In the genomic region with DNA sequence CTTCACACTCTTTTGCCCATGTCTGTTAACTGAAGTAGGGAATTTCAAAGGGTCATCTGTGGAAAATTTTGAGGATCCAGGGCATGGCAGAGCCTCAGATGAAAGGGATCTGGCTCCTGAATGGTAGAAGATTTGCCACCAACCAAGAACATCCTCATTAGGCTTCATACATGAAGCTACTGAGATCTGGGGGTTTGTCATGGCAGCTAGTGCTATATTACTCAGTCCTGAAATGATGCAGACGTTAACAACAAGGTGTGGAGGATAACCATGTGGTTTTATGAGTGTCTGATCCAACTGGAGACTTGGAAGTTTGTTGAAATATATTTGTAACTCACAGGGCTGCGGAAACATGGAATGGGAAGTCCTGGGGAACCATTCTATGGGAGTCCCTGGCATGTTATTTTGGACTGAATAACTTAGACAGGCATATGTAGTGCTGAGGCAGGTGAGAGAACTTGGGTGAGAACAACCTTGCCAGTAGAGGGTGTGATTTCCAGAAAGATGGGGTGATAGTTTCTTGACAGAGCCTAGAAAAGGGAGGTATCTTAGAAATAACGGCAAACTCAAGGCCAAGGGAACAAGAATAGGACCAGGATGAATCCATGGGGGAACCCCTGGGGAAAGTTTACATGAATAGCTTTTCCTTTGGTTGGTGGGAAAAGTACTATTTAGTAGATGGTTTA, we compare ENCODE assay signal across 23 cellular contexts. TPM values are rescaled to one million over a fixed set of nuclear protein-coding genes. Genes with fewer than 3 reads are reported as not detected.
DNase-seq lines count a peak whose midpoint lies in the region; ATAC-seq and TF ChIP-seq lines count a peak whose summit lies in the region.
"Had no signal": no experiment of that assay in that cellular context is flagged by ENCODE, and none has a peak within 500 bp of the region (broad histone marks: within the 10 kb centered on the region; RNA-seq: fewer than 3 reads in every experiment).

No MANE protein-coding gene starts in this region.

- CTCF ChIA-PET in activated CD4-positive, alpha-beta T cell treated with anti-CD3 and anti-CD28 coated beads for 36 hours (lab: Charles Lee) = interaction anchor here (1.0 kb wide), 1 partner anchor 17 kb away, joined by 3 read pairs; no protein-coding TSS in a partner anchor
- CTCF ChIA-PET in naive thymus-derived CD4-positive, alpha-beta T cell (lab: Charles Lee) = no interaction called here

- H3K4me2 ChIP-seq in SU-DHL-6 (ENCODE audit: low read depth, low read length, poor library complexity, severe bottlenecking) = no peak overlapping the region
- no peak overlapping the region for H3K4me2 ChIP-seq in neural progenitor cell
- H3K4me2 ChIP-seq: KMS-11 had no signal

- no peak for DNase-seq in activated CD4-positive, alpha-beta T cell treated with anti-CD3 and anti-CD28 coated beads for 36 hours
- DNase-seq in activated CD4-positive, alpha-beta T cell treated with anti-CD3 and anti-CD28 coated beads, Interleukin-2, amount 10 ng/mL, durations not matched to agents 24 days and 14 days = no peak
- DNase-seq in esophagus muscularis mucosa (ENCODE audit: extremely low spot score) (peak; percentile 50), right lobe of liver (no peak), neural progenitor cell (ENCODE audit: low spot score) (no peak), breast epithelium (ENCODE audit: low spot score in 2 of 2) (no peak)
- no peak for DNase-seq in naive thymus-derived CD4-positive, alpha-beta T cell
- DNase-seq: BE2C; Calu3; CD4-positive, alpha-beta memory T cell; DMS53; MM.1S; NCI-H1105; NCI-H1694 treated with DMSO at 0.1 percent for 48 hours; NCI-H2107; NCI-H2227 treated with DMSO at 0.1 percent for 48 hours; NCI-H524; SHP77 treated with DMSO at 0.1 percent for 48 hours had no signal

- H3K4me3 ChIP-seq in SU-DHL-6 (ENCODE audit: insufficient read depth, low read length, poor library complexity, severe bottlenecking) (no peak overlapping the region), esophagus muscularis mucosa (no peak overlapping the region), right lobe of liver (no peak overlapping the region), neural progenitor cell (no peak overlapping the region), breast epithelium (no peak overlapping the region)
- no peak overlapping the region for H3K4me3 ChIP-seq in naive thymus-derived CD4-positive, alpha-beta T cell (ENCODE audit: low read length)

- H3K9me3 Mint-ChIP-seq in activated CD4-positive, alpha-beta T cell treated with anti-CD3 and anti-CD28 coated beads for 36 hours (ENCODE audit: low read depth) = no peaks in the 10 kb centered on the region
- H3K9me3 Mint-ChIP-seq in activated CD4-positive, alpha-beta T cell treated with anti-CD3 and anti-CD28 coated beads, Interleukin-2, amount 10 ng/mL, durations not matched to agents 24 days and 14 days = peaks cover 3% of the 10 kb centered on the region
- H3K9me3 Mint-ChIP-seq in neural progenitor cell = no peaks in the 10 kb centered on the region
- H3K9me3 Mint-ChIP-seq in naive thymus-derived CD4-positive, alpha-beta T cell = peaks cover 0 to 11% (median 0%) of the 10 kb centered on the region in 11 donors

- H3K9me2 ChIP-seq in SU-DHL-6 (replicated peaks; ENCODE audit: insufficient read depth, low read length) = no peaks in the 10 kb centered on the region

- H3K27ac Mint-ChIP-seq in activated CD4-positive, alpha-beta T cell treated with anti-CD3 and anti-CD28 coated beads for 36 hours = no peak overlapping the region
- H3K27ac Mint-ChIP-seq in activated CD4-positive, alpha-beta T cell treated with anti-CD3 and anti-CD28 coated beads, Interleukin-2, amount 10 ng/mL, durations not matched to agents 24 days and 14 days = no peak overlapping the region
- no peak overlapping the region for H3K27ac Mint-ChIP-seq in neural progenitor cell
- H3K27ac Mint-ChIP-seq in naive thymus-derived CD4-positive, alpha-beta T cell = no peak overlapping the region
- H3K27ac Mint-ChIP-seq: CD4-positive, alpha-beta memory T cell had no signal

- H3K9ac ChIP-seq in SU-DHL-6 (ENCODE audit: low read length) (no peak overlapping the region), neural progenitor cell (no peak overlapping the region)
- H3K9ac ChIP-seq: KMS-11 had no signal

- H3K27me3 ChIP-seq in SU-DHL-6 (ENCODE audit: low read length) (0 out of 2 replicates have a peak, but pooled peaks cover 4% of the 10 kb centered on the region), esophagus muscularis mucosa (no peaks in the 10 kb centered on the region), right lobe of liver (no peaks in the 10 kb centered on the region), neural progenitor cell (no peaks in the 10 kb centered on the region), breast epithelium (no peaks in the 10 kb centered on the region)
- H3K27me3 ChIP-seq in naive thymus-derived CD4-positive, alpha-beta T cell (ENCODE audit: control insufficient read depth in 2 of 2, insufficient read depth in 2 of 2, low read length in 2 of 2) = no peaks in the 10 kb centered on the region

- H3K4me1 Mint-ChIP-seq in activated CD4-positive, alpha-beta T cell treated with anti-CD3 and anti-CD28 coated beads for 36 hours = no peaks in the 10 kb centered on the region
- H3K4me1 Mint-ChIP-seq in activated CD4-positive, alpha-beta T cell treated with anti-CD3 and anti-CD28 coated beads, Interleukin-2, amount 10 ng/mL, durations not matched to agents 24 days and 14 days = no peaks in the 10 kb centered on the region
- no peaks in the 10 kb centered on the region for H3K4me1 Mint-ChIP-seq in neural progenitor cell
- H3K4me1 Mint-ChIP-seq in naive thymus-derived CD4-positive, alpha-beta T cell = no peaks in the 10 kb centered on the region
- H3K4me1 Mint-ChIP-seq: CD4-positive, alpha-beta memory T cell had no signal

- peak; percentile 53 for ATAC-seq in activated CD4-positive, alpha-beta T cell treated with anti-CD3 and anti-CD28 coated beads for 36 hours
- ATAC-seq in right lobe of liver = no peak
- no peak for ATAC-seq in naive thymus-derived CD4-positive, alpha-beta T cell
- ATAC-seq: HepG2, SK-N-SH treated with all-trans-retinoic acid at 6 μM for 48 hours had no signal

- H3K4me3 Mint-ChIP-seq in activated CD4-positive, alpha-beta T cell treated with anti-CD3 and anti-CD28 coated beads for 36 hours = no peak overlapping the region
- no peak overlapping the region for H3K4me3 Mint-ChIP-seq in activated CD4-positive, alpha-beta T cell treated with anti-CD3 and anti-CD28 coated beads, Interleukin-2, amount 10 ng/mL, durations not matched to agents 24 days and 14 days
- no peak overlapping the region for H3K4me3 Mint-ChIP-seq in neural progenitor cell
- no peak overlapping the region for H3K4me3 Mint-ChIP-seq in naive thymus-derived CD4-positive, alpha-beta T cell
- H3K4me3 Mint-ChIP-seq: CD4-positive, alpha-beta memory T cell had no signal

- no peaks in the 10 kb centered on the region for H3K36me3 Mint-ChIP-seq in activated CD4-positive, alpha-beta T cell treated with anti-CD3 and anti-CD28 coated beads for 36 hours (ENCODE audit: low read depth)
- H3K36me3 Mint-ChIP-seq in activated CD4-positive, alpha-beta T cell treated with anti-CD3 and anti-CD28 coated beads, Interleukin-2, amount 10 ng/mL, durations not matched to agents 24 days and 14 days (ENCODE audit: low read depth) = no peaks in the 10 kb centered on the region
- no peaks in the 10 kb centered on the region for H3K36me3 Mint-ChIP-seq in neural progenitor cell
- peaks cover 0 to 3% (median 0%) of the 10 kb centered on the region in 5 donors for H3K36me3 Mint-ChIP-seq in naive thymus-derived CD4-positive, alpha-beta T cell
- H3K36me3 Mint-ChIP-seq: CD4-positive, alpha-beta memory T cell had no signal

- TF ChIP-seq POLR2A in esophagus muscularis mucosa (IDR thresholded peaks at IDR 0.05; ENCODE audit: low read depth) (no peak), right lobe of liver (IDR thresholded peaks at IDR 0.05) (no peak), breast epithelium (IDR thresholded peaks at IDR 0.05) (no peak)

- H3K79me2 ChIP-seq in SU-DHL-6 (ENCODE audit: insufficient read depth, low read length) (no peaks in the 10 kb centered on the region), neural progenitor cell (ENCODE audit: low read depth) (no peaks in the 10 kb centered on the region)

- WGBS in esophagus muscularis mucosa = 82% methylated on average over 3 of the region's 3 CpGs
- 52% methylated on average over 3 of the region's 3 CpGs for WGBS in right lobe of liver (ENCODE audit: insufficient coverage, low coverage, low lambda C conversion rate, missing lambda C conversion rate)

- no peaks in the 10 kb centered on the region for H3K36me3 ChIP-seq in SU-DHL-6 (ENCODE audit: low read length)
- no peaks in the 10 kb centered on the region for H3K36me3 ChIP-seq in esophagus muscularis mucosa
- no peaks in the 10 kb centered on the region for H3K36me3 ChIP-seq in right lobe of liver
- H3K36me3 ChIP-seq in neural progenitor cell = no peaks in the 10 kb centered on the region
- H3K36me3 ChIP-seq in naive thymus-derived CD4-positive, alpha-beta T cell (ENCODE audit: control insufficient read depth in 2 of 3, insufficient read depth in 3 of 3, low read length in 3 of 3) = no peaks in the 10 kb centered on the region
- peaks cover 4% of the 10 kb centered on the region for H3K36me3 ChIP-seq in breast epithelium
- H3K36me3 ChIP-seq: BE2C had no signal

- no peak overlapping the region for H2AFZ ChIP-seq in SU-DHL-6 (ENCODE audit: low read depth, low read length, severe bottlenecking)
- H2AFZ ChIP-seq in neural progenitor cell (replicated peaks) = no peak overlapping the region

- no peaks in the 10 kb centered on the region for H3K9me3 ChIP-seq in SU-DHL-6 (ENCODE audit: insufficient read depth, low read length)
- no peaks in the 10 kb centered on the region for H3K9me3 ChIP-seq in esophagus muscularis mucosa
- H3K9me3 ChIP-seq in right lobe of liver = no peaks in the 10 kb centered on the region
- H3K9me3 ChIP-seq in neural progenitor cell (ENCODE audit: low read depth) = no peaks in the 10 kb centered on the region
- no peaks in the 10 kb centered on the region for H3K9me3 ChIP-seq in naive thymus-derived CD4-positive, alpha-beta T cell (ENCODE audit: control insufficient read depth in 2 of 3, low read length in 3 of 3)
- H3K9me3 ChIP-seq in breast epithelium = no peaks in the 10 kb centered on the region
- H3K9me3 ChIP-seq: BE2C had no signal

- peaks cover 8% of the 10 kb centered on the region for H3K27me3 Mint-ChIP-seq in activated CD4-positive, alpha-beta T cell treated with anti-CD3 and anti-CD28 coated beads for 36 hours
- peaks cover 21% of the 10 kb centered on the region for H3K27me3 Mint-ChIP-seq in activated CD4-positive, alpha-beta T cell treated with anti-CD3 and anti-CD28 coated beads, Interleukin-2, amount 10 ng/mL, durations not matched to agents 24 days and 14 days
- H3K27me3 Mint-ChIP-seq in neural progenitor cell (ENCODE audit: insufficient read depth, low read depth) = peaks cover 2% of the 10 kb centered on the region
- peaks cover 9 to 33% (median 12%) of the 10 kb centered on the region in 5 donors for H3K27me3 Mint-ChIP-seq in naive thymus-derived CD4-positive, alpha-beta T cell

- intact Hi-C loops in activated CD4-positive, alpha-beta T cell treated with anti-CD3 and anti-CD28 coated beads for 36 hours (cut with DNase I, micrococcal nuclease) = no loop called here
- intact Hi-C loops in activated CD4-positive, alpha-beta T cell treated with anti-CD3 and anti-CD28 coated beads, Interleukin-2, amount 10 ng/mL, durations not matched to agents 24 days and 14 days (cut with micrococcal nuclease) = no loop called here
- intact Hi-C loops in esophagus muscularis mucosa (cut with DNase I) = no loop called here
- intact Hi-C loops in right lobe of liver (cut with DNase I) = loop anchor here in 1 of 2 donors (10.0 kb wide), 1 partner anchor 86 kb away; no protein-coding TSS in a partner anchor
- intact Hi-C loops in naive thymus-derived CD4-positive, alpha-beta T cell (cut with micrococcal nuclease) = no loop called here
- intact Hi-C loops in breast epithelium (cut with DNase I; ENCODE audit: low total_unique reads) = no loop called here

- no peaks in the 10 kb centered on the region for H3K4me1 ChIP-seq in esophagus muscularis mucosa
- peaks cover 0 to 14% (median 0%) of the 10 kb centered on the region in 4 donors for H3K4me1 ChIP-seq in right lobe of liver
- H3K4me1 ChIP-seq in neural progenitor cell = no peaks in the 10 kb centered on the region
- no peaks in the 10 kb centered on the region for H3K4me1 ChIP-seq in naive thymus-derived CD4-positive, alpha-beta T cell (ENCODE audit: control insufficient read depth in 2 of 2, insufficient read depth in 2 of 2, low read length in 2 of 2)
- no peaks in the 10 kb centered on the region for H3K4me1 ChIP-seq in breast epithelium
- H3K4me1 ChIP-seq: BE2C had no signal

- POLR2A ChIA-PET in activated CD4-positive, alpha-beta T cell treated with anti-CD3 and anti-CD28 coated beads for 36 hours (lab: Charles Lee) = interaction anchor here (0.6 kb wide), 2 partner anchors 181 to 1054 kb away, joined by 3 to 9 read pairs; no protein-coding TSS in a partner anchor
- POLR2A ChIA-PET in naive thymus-derived CD4-positive, alpha-beta T cell (lab: Charles Lee) = no interaction called here

- no peaks in the 10 kb centered on the region for H3F3A ChIP-seq in SU-DHL-6 (ENCODE audit: insufficient read depth)
- H3F3A ChIP-seq in neural progenitor cell (ENCODE audit: low read depth) = no peaks in the 10 kb centered on the region

- H3K27ac ChIP-seq in SU-DHL-6 (ENCODE audit: low read depth, low read length) = no peak overlapping the region
- no peak overlapping the region for H3K27ac ChIP-seq in esophagus muscularis mucosa (replicated peaks in 1 of 4)
- H3K27ac ChIP-seq in right lobe of liver = no peak overlapping the region
- no peak overlapping the region for H3K27ac ChIP-seq in neural progenitor cell
- H3K27ac ChIP-seq in naive thymus-derived CD4-positive, alpha-beta T cell (ENCODE audit: low read depth, low read length) = no peak overlapping the region
- H3K27ac ChIP-seq in breast epithelium = no peak overlapping the region
- H3K27ac ChIP-seq: 22Rv1, KMS-11 had no signal

- H4K20me1 ChIP-seq in SU-DHL-6 (ENCODE audit: low read depth, low read length) = no peaks in the 10 kb centered on the region
- no peaks in the 10 kb centered on the region for H4K20me1 ChIP-seq in neural progenitor cell (ENCODE audit: low read depth)

- peak; percentile 17 for TF ChIP-seq CTCF in SU-DHL-6 (IDR thresholded peaks at IDR 0.05; ENCODE audit: insufficient read depth, low read length, poor library complexity, severe bottlenecking)
- TF ChIP-seq CTCF in esophagus muscularis mucosa (IDR thresholded peaks at IDR 0.05) = no peak
- TF ChIP-seq CTCF in right lobe of liver (IDR thresholded peaks at IDR 0.05) = no peak
- no peak for TF ChIP-seq CTCF in neural progenitor cell (IDR thresholded peaks at IDR 0.05)
- no peak for TF ChIP-seq CTCF in breast epithelium (IDR thresholded peaks at IDR 0.05)

- no peak for TF ChIP-seq EP300 in esophagus muscularis mucosa (IDR thresholded peaks at IDR 0.05)

RNA-seq across cellular contexts. Expression of a gene that starts 42.0 kb away (rescaled TPM):
- total RNA-seq in activated CD4-positive, alpha-beta T cell treated with anti-CD3 and anti-CD28 coated beads for 36 hours = 10 to 100 TPM; 53.8 to 59.9 TPM
- total RNA-seq in activated CD4-positive, alpha-beta T cell treated with anti-CD3 and anti-CD28 coated beads, Interleukin-2, amount 10 ng/mL, durations not matched to agents 24 days and 14 days = 91.4 and 96.1 TPM in 2 replicates
- total RNA-seq in esophagus muscularis mucosa = 1 to 10 TPM in 3 of 4 donors, under 1 TPM in 1; 0.83 to 3.1 (median 2.8) TPM
- 1 to 10 TPM; 1.3 to 5.5 (median 2.7) TPM for total RNA-seq in right lobe of liver
- total RNA-seq in neural progenitor cell (ENCODE audit: low replicate concordance) = 32.7 and 59.9 TPM in 2 replicates
- total RNA-seq in naive thymus-derived CD4-positive, alpha-beta T cell = 100 to 1,000 TPM in 1 of 5 experiments, 10 to 100 TPM in 2, 1 to 10 TPM in 2; 5.5 to 146 (median 13.0) TPM
- polyA plus RNA-seq in naive thymus-derived CD4-positive, alpha-beta T cell = 10 to 100 TPM; 23.3 to 29.1 TPM
- 10 to 100 TPM in 2 of 3 donors, 1 to 10 TPM in 1; 2.4 to 20.9 (median 20.0) TPM for total RNA-seq in breast epithelium

RNA-seq across cellular contexts. Expression of a gene that starts 52.5 kb away (rescaled TPM):
- 10 to 100 TPM; 13.9 to 17.2 TPM for total RNA-seq in activated CD4-positive, alpha-beta T cell treated with anti-CD3 and anti-CD28 coated beads for 36 hours
- total RNA-seq in activated CD4-positive, alpha-beta T cell treated with anti-CD3 and anti-CD28 coated beads, Interleukin-2, amount 10 ng/mL, durations not matched to agents 24 days and 14 days = 18.2 and 20.5 TPM in 2 replicates
- total RNA-seq in esophagus muscularis mucosa = 10 to 100 TPM; 16.6 to 30.0 (median 23.3) TPM
- total RNA-seq in right lobe of liver = 10 to 100 TPM; 10.2 to 23.2 (median 16.5) TPM
- total RNA-seq in neural progenitor cell (ENCODE audit: low replicate concordance) = 27.7 and 37.5 TPM in 2 replicates
- total RNA-seq in naive thymus-derived CD4-positive, alpha-beta T cell = 10 to 100 TPM; 31.6 to 74.5 (median 58.3) TPM
- polyA plus RNA-seq in naive thymus-derived CD4-positive, alpha-beta T cell = 10 to 100 TPM; 10.1 to 27.1 TPM
- 100 to 1,000 TPM in 1 of 3 donors, 10 to 100 TPM in 2; 73.0 to 130 (median 89.1) TPM for total RNA-seq in breast epithelium
